17 cellular contexts compared by ENCODE assay signal in the genomic region with DNA sequence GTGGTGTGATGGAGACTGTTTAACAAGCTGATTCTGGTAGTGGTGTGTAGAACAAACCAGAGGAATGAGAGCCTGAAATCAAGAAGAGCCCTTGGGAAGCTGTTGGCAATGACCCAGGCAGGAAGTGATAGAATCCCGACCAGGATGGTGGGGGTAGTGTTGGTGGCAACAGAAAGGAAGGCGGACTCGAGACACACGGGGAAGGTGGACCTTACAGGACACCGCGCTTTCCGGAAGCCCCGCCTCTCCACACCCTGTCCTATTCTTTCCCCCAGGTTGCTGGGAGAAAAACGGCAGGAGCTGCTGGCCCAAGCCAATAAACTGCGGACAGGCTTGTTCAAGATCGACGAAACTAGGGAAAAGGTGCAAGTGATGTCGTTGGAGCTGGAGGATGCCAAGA. TPM values are rescaled to one million over a fixed set of nuclear protein-coding genes. Genes with fewer than 3 reads are reported as not detected.
DNase-seq lines count a peak whose midpoint lies in the region; ATAC-seq and TF ChIP-seq lines count a peak whose summit lies in the region.
"Had no signal": no experiment of that assay in that cellular context is flagged by ENCODE, and none has a peak within 500 bp of the region (broad histone marks: within the 10 kb centered on the region; RNA-seq: fewer than 3 reads in every experiment).

No MANE protein-coding gene starts in this region.

- no peak overlapping the region for H3K4me3 Mint-ChIP-seq in WTC11
- H3K4me3 Mint-ChIP-seq: CD4-positive, CD25-positive, alpha-beta regulatory T cell; T-helper 17 cell had no signal

- peak overlapping the region in 1 of 2 experiments; percentile 25; a peak in 1 of 4 replicates for H3K4me3 ChIP-seq in HCT116 (replicated peaks in 1 of 2; ENCODE audit: low read depth in 1 of 2, low read length in 2 of 2)
- H3K4me3 ChIP-seq: esophagus muscularis mucosa, MG63 had no signal

- H3K27ac Mint-ChIP-seq in WTC11: peak overlapping the region; percentile 42; the same call in 1 of the 2 replicates
- H3K27ac Mint-ChIP-seq: CD4-positive, CD25-positive, alpha-beta regulatory T cell; T-helper 17 cell had no signal

- no peaks in the 10 kb centered on the region for H3K27me3 ChIP-seq in HCT116 (ENCODE audit: insufficient read depth, low read length)
- H3K27me3 ChIP-seq: MG63 had no signal

- peak overlapping the region; percentile 17; the same call in 1 of the 2 replicates for H3K9ac ChIP-seq in HCT116 (ENCODE audit: low read length)

- no peak for DNase-seq in HCT116 (ENCODE audit: low read depth, low spot score)
- no peak for DNase-seq in WTC11 (ENCODE audit: low spot score)
- DNase-seq in iPS-NIHi11 (ENCODE audit: low spot score): peak; percentile 48
- peak; percentile 2 for DNase-seq in stromal cell of bone marrow (ENCODE audit: low read depth)
- DNase-seq in NCI-H1417 (lab: John Stamatoyannopoulos, UW): no peak
- DNase-seq in NAMALWA (ENCODE audit: low spot score): no peak
- no peak for DNase-seq in DMS79 treated with DMSO at 0.1 percent for 48 hours (lab: John Stamatoyannopoulos, UW)
- DNase-seq: activated CD4-positive, alpha-beta T cell treated with anti-CD3 and anti-CD28 coated beads, Interleukin-2, amount 50 U/mL, for 1 hour; activated naive CD4-positive, alpha-beta T cell; caudate nucleus; CD4-positive, CD25-positive, alpha-beta regulatory T cell; MG63; NCI-H226; T-helper 17 cell had no signal

- peaks cover 4% of the 10 kb centered on the region for H3K9me3 Mint-ChIP-seq in WTC11

- H4K20me1 ChIP-seq in HCT116 (ENCODE audit: insufficient read depth): no peaks in the 10 kb centered on the region

- no peak for TF ChIP-seq POLR2A in HCT116 (IDR thresholded peaks at IDR 0.05; ENCODE audit: borderline replicate concordance, extremely low read depth, insufficient read depth, insufficient read length)

- H3K4me2 ChIP-seq in HCT116 (ENCODE audit: low read length): peak overlapping the region; percentile 49

- peaks cover 6% of the 10 kb centered on the region for H3K4me1 Mint-ChIP-seq in WTC11

- POLR2A ChIA-PET in HCT116 (lab: Charles Lee) (interaction anchor here (1.3 kb wide), 1 partner anchor 53 kb away, joined by 3 read pairs; a partner anchor contains a TSS), WTC11 (lab: Charles Lee) (no interaction called here)

- no peaks in the 10 kb centered on the region for H3K36me3 Mint-ChIP-seq in WTC11
- H3K36me3 Mint-ChIP-seq: CD4-positive, CD25-positive, alpha-beta regulatory T cell had no signal

- TF ChIP-seq RAD21 in HCT116 (IDR thresholded peaks at IDR 0.05; ENCODE audit: low read depth): no peak

- no peak for TF ChIP-seq CTCF in HCT116 (IDR thresholded peaks at IDR 0.05 in 2 of 3, conservative IDR thresholded peaks at IDR 0.05 in 1 of 3; ENCODE audit: borderline replicate concordance in 1 of 3, insufficient read depth in 1 of 3, low read depth in 2 of 3, low read length in 2 of 3)
- no peak for TF ChIP-seq CTCF in WTC11 (IDR thresholded peaks at IDR 0.05)

- H3K36me3 ChIP-seq in HCT116 (ENCODE audit: control insufficient read depth in 1 of 2, insufficient read depth in 2 of 2, low read length in 2 of 2): no peaks in the 10 kb centered on the region
- H3K36me3 ChIP-seq: esophagus muscularis mucosa, MG63 had no signal

- RAD21 ChIA-PET in HCT116 (lab: Charles Lee; ENCODE audit: low non-redundant PET in 1 of 2, low total read pairs in 2 of 2, uncharacterized antibody in 2 of 2, unreplicated experiment in 2 of 2): no interaction called here

- no peaks in the 10 kb centered on the region for H3K79me2 ChIP-seq in HCT116 (ENCODE audit: insufficient read depth, low read length)

- H3K27me3 Mint-ChIP-seq in WTC11 (ENCODE audit: low read depth): peaks cover 3% of the 10 kb centered on the region

- peak; percentile 84 for ATAC-seq in HCT116
- peak; percentile 83 for ATAC-seq in WTC11
- no peak for ATAC-seq in HG03280 (IDR thresholded peaks at IDR 0.05; ENCODE audit: unreplicated experiment)
- ATAC-seq: T-helper 17 cell had no signal

- H3K4me1 ChIP-seq in HCT116 (ENCODE audit: control insufficient read depth in 1 of 2, insufficient read depth in 2 of 2, low read length in 2 of 2): peaks cover 5 to 12% of the 10 kb centered on the region in 2 experiments; a peak in 2 of 4 replicates
- H3K4me1 ChIP-seq: esophagus muscularis mucosa had no signal

- H3K9me3 ChIP-seq in HCT116 (ENCODE audit: control insufficient read depth in 1 of 2, insufficient read depth in 1 of 2, low read depth in 1 of 2, low read length in 2 of 2): no peaks in the 10 kb centered on the region
- H3K9me3 ChIP-seq: esophagus muscularis mucosa, MG63 had no signal

- no peaks in the 10 kb centered on the region for H3K9me2 ChIP-seq in HCT116 (ENCODE audit: insufficient read depth)

- CTCF ChIA-PET in HCT116 (lab: Charles Lee) (interaction anchor here (1.0 kb wide), 1 partner anchor 21 kb away, joined by 3 read pairs; no protein-coding TSS in a partner anchor), WTC11 (lab: Charles Lee) (interaction anchor here (0.7 to 2.3 kb wide), 5 partner anchors 19 to 290 kb away, joined by 3 to 10 read pairs (median 3); no protein-coding TSS in a partner anchor)

- BruUV-seq in HCT116 (replicated peaks; lab: Mats Ljungman, UMichigan): no TSS peak

- intact Hi-C loops in HCT116 (cut with micrococcal nuclease): no loop called here

- H2AFZ ChIP-seq in HCT116 (ENCODE audit: low read depth, low read length, poor library complexity, severe bottlenecking): peak overlapping the region; percentile 51

- H3K27ac ChIP-seq in HCT116 (ENCODE audit: low read depth, low read length): no peak overlapping the region
- H3K27ac ChIP-seq: esophagus muscularis mucosa, HL-60 had no signal

TF ChIP-seq in HCT116, 20 proteins besides CTCF, POLR2A, EP300 and RAD21 (continues in another document):
- TF ChIP-seq EGR1 (IDR thresholded peaks at IDR 0.05; ENCODE audit: low read depth) (no peak), POLR2AphosphoS5 (IDR thresholded peaks at IDR 0.05; ENCODE audit: low read depth, low read length) (no peak), YY1 (IDR thresholded peaks at IDR 0.05; ENCODE audit: extremely low read depth, insufficient replicate concordance, low read depth, low read length) (no peak), ELF1 (IDR thresholded peaks at IDR 0.05; ENCODE audit: borderline replicate concordance, low read depth) (no peak), JUND (IDR thresholded peaks at IDR 0.05) (no peak), TCF7L2 (IDR thresholded peaks at IDR 0.05; ENCODE audit: borderline replicate concordance, extremely low read depth, insufficient read depth, insufficient read length) (no peak)
- TF ChIP-seq, protein P1, sequence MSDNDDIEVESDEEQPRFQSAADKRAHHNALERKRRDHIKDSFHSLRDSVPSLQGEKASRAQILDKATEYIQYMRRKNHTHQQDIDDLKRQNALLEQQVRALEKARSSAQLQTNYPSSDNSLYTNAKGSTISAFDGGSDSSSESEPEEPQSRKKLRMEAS (IDR thresholded peaks at IDR 0.05): no peak
- TF ChIP-seq, protein P2, sequence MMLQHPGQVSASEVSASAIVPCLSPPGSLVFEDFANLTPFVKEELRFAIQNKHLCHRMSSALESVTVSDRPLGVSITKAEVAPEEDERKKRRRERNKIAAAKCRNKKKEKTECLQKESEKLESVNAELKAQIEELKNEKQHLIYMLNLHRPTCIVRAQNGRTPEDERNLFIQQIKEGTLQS (IDR thresholded peaks at IDR 0.05): no peak

TF ChIP-seq in WTC11, 78 proteins besides CTCF, POLR2A, EP300 and RAD21:
- TF ChIP-seq PRRX2 (CRISPR knock-in tag; IDR thresholded peaks at IDR 0.05) (no peak), FOXP1 (CRISPR knock-in tag; IDR thresholded peaks at IDR 0.05; ENCODE audit: borderline replicate concordance) (no peak), ZNF416 (CRISPR knock-in tag; IDR thresholded peaks at IDR 0.05) (no peak), ELF4 (CRISPR knock-in tag; IDR thresholded peaks at IDR 0.05; ENCODE audit: low read depth) (no peak), ZNF232 (CRISPR knock-in tag; IDR thresholded peaks at IDR 0.05) (no peak)
- TF ChIP-seq, protein P3, sequence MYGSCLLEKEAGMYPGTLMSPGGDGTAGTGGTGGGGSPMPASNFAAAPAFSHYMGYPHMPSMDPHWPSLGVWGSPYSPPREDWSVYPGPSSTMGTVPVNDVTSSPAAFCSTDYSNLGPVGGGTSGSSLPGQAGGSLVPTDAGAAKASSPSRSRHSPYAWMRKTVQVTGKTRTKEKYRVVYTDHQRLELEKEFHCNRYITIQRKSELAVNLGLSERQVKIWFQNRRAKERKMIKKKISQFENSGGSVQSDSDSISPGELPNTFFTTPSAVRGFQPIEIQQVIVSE (CRISPR knock-in tag; IDR thresholded peaks at IDR 0.05; ENCODE audit: borderline replicate concordance): no peak
- TF ChIP-seq, protein P4, sequence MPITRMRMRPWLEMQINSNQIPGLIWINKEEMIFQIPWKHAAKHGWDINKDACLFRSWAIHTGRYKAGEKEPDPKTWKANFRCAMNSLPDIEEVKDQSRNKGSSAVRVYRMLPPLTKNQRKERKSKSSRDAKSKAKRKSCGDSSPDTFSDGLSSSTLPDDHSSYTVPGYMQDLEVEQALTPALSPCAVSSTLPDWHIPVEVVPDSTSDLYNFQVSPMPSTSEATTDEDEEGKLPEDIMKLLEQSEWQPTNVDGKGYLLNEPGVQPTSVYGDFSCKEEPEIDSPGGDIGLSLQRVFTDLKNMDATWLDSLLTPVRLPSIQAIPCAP (CRISPR knock-in tag; IDR thresholded peaks at IDR 0.05): no peak

RNA-seq across cellular contexts. Expression of a gene that starts 30.0 kb away (rescaled TPM):
- total RNA-seq in HCT116 (2021; ENCODE audit: unreplicated experiment): 42.1 TPM
- 21.0 and 26.5 TPM in 2 replicates for polyA plus RNA-seq in HCT116 (2012)
- total RNA-seq in WTC11 (2021): 13.2 to 16.1 TPM (median 15.8 TPM) in 3 replicates

RNA-seq across cellular contexts. Expression of a gene that starts 50.9 kb away (rescaled TPM):
- total RNA-seq in HCT116 (2021; ENCODE audit: unreplicated experiment) (2.8 TPM), WTC11 (2021) (2.9 to 3.9 TPM (median 3.6 TPM) in 3 replicates)
- polyA plus RNA-seq in HCT116 (2012): 0.82 and 1.8 TPM in 2 replicates
- polyA plus RNA-seq: CD4-positive, CD25-positive, alpha-beta regulatory T cell had no signal

RNA-seq across cellular contexts. Expression of a gene that starts 53.4 kb away (rescaled TPM):
- total RNA-seq in HCT116 (2021; ENCODE audit: unreplicated experiment): 103 TPM
- 148 and 157 TPM in 2 replicates for polyA plus RNA-seq in HCT116 (2012)
- total RNA-seq in WTC11 (2021): 41.8 to 46.3 TPM (median 43.4 TPM) in 3 replicates

RNA-seq across cellular contexts. Expression of a gene that starts 53.8 kb away (rescaled TPM):
- 21.5 TPM for total RNA-seq in HCT116 (2021; ENCODE audit: unreplicated experiment)
- 16.0 and 17.9 TPM in 2 replicates for polyA plus RNA-seq in HCT116 (2012)
- total RNA-seq in WTC11 (2021): 14.0 to 15.2 TPM (median 14.3 TPM) in 3 replicates

Comparison
In these comparisons a context has a peak if more than half of its experiments do, and no peak if none do; other contexts are left out.
1. DNase-seq: peak in iPS-NIHi11 (single experiment) and stromal cell of bone marrow (single experiment); none in HCT116 (single experiment), WTC11 (single experiment), NCI-H1417 (0 of 3), NAMALWA (single experiment) and DMS79 treated with DMSO at 0.1 percent for 48 hours (single experiment).